ENCODE assay signal across 8 cellular contexts in genomic region chr1:113677250-113678158, GRCh38.
A peak's percentile ranks its signal among the peaks of the same experiment; 100 is the strongest.
DNase-seq lines count a peak whose midpoint lies in the region; ATAC-seq and TF ChIP-seq lines count a peak whose summit lies in the region.

No MANE protein-coding gene starts in this region.

- in situ Hi-C loops in Caki2 (cut with HindIII; ENCODE audit: low pct_unique_long_range_greater_than_20kb, low sequenced_read_pairs): no loop called here

- no peaks in the 10 kb centered on the region for H3K9me3 ChIP-seq in HCT116 (ENCODE audit: control insufficient read depth in 1 of 2, insufficient read depth in 1 of 2, low read depth in 1 of 2, low read length in 2 of 2)
- H3K9me3 ChIP-seq in effector memory CD4-positive, alpha-beta T cell (ENCODE audit: control insufficient read depth, low read length): no peaks in the 10 kb centered on the region

- intact Hi-C loops in HCT116 (cut with micrococcal nuclease): loop anchor here (1.0 to 10.0 kb wide), 3 partner anchors 223 to 605 kb away; partner anchors contain the start of gene LRIG2

- CTCF ChIA-PET in HCT116 (lab: Charles Lee): interaction anchor here (0.9 to 2.8 kb wide), 5 partner anchors 262 to 605 kb away, joined by 3 to 13 read pairs (median 5); partner anchors contain the start of gene LRIG2

- peak; percentile 89 for TF ChIP-seq RAD21 in HCT116 (IDR thresholded peaks at IDR 0.05; ENCODE audit: low read depth)

- TF ChIP-seq CTCF in HCT116 (IDR thresholded peaks at IDR 0.05 in 2 of 3, conservative IDR thresholded peaks at IDR 0.05 in 1 of 3; ENCODE audit: borderline replicate concordance in 1 of 3, insufficient read depth in 1 of 3, low read depth in 2 of 3, low read length in 2 of 3) (peak; percentile 42 to 92 (median 66)), cardiac fibroblast (IDR thresholded peaks at IDR 0.05; ENCODE audit: low read depth, low read length) (peak; percentile 39)

- no peak overlapping the region for H3K4me3 ChIP-seq in HCT116 (replicated peaks in 1 of 2; ENCODE audit: low read depth in 1 of 2, low read length in 2 of 2)
- no peak overlapping the region for H3K4me3 ChIP-seq in cardiac fibroblast (replicated peaks in 1 of 2; ENCODE audit: low read depth in 2 of 2, low read length in 2 of 2)
- H3K4me3 ChIP-seq in effector memory CD4-positive, alpha-beta T cell (ENCODE audit: insufficient read depth, low read depth, low read length, poor library complexity, severe bottlenecking): no peak overlapping the region

- no peak overlapping the region for H3K9ac ChIP-seq in HCT116 (ENCODE audit: low read length)

- H3K27ac ChIP-seq in HCT116 (ENCODE audit: low read depth, low read length): no peak overlapping the region
- H3K27ac ChIP-seq in effector memory CD4-positive, alpha-beta T cell (ENCODE audit: insufficient read depth, low read length, poor library complexity, severe bottlenecking): no peak overlapping the region

- no peaks in the 10 kb centered on the region for H3K9me2 ChIP-seq in HCT116 (ENCODE audit: insufficient read depth)

- DNase-seq in Caki2 (ENCODE audit: low read depth) (peak; percentile 52), HCT116 (ENCODE audit: low read depth, low spot score) (peak; percentile 44), NCI-H82 (lab: John Stamatoyannopoulos, UW) (peak; percentile 79), cardiac fibroblast (ENCODE audit: low read depth in 2 of 2) (peak; percentile 72 to 78), left lobe of liver (ENCODE audit: low spot score) (peak; percentile 79)
- no peak for DNase-seq in NK-92 treated with Interleukin-12 subunit alpha and Interleukin-12 subunit beta, amount 100 ng/mL, for 24 hours (lab: John Stamatoyannopoulos, UW)
- no peak for DNase-seq in effector memory CD4-positive, alpha-beta T cell

- H3K36me3 ChIP-seq in HCT116 (ENCODE audit: control insufficient read depth in 1 of 2, insufficient read depth in 2 of 2, low read length in 2 of 2): no peaks in the 10 kb centered on the region
- no peaks in the 10 kb centered on the region for H3K36me3 ChIP-seq in effector memory CD4-positive, alpha-beta T cell (ENCODE audit: control insufficient read depth, insufficient read depth, low read length)

- no peaks in the 10 kb centered on the region for H3K27me3 ChIP-seq in HCT116 (ENCODE audit: insufficient read depth, low read length)
- H3K27me3 ChIP-seq in effector memory CD4-positive, alpha-beta T cell (replicated peaks; ENCODE audit: control insufficient read depth, insufficient read depth, low read length, poor library complexity, severe bottlenecking): no peaks in the 10 kb centered on the region

- no peaks in the 10 kb centered on the region for H3K79me2 ChIP-seq in HCT116 (ENCODE audit: insufficient read depth, low read length)

- RAD21 ChIA-PET in HCT116 (lab: Charles Lee; ENCODE audit: low non-redundant PET in 1 of 2, low total read pairs in 2 of 2, uncharacterized antibody in 2 of 2, unreplicated experiment in 2 of 2): no interaction called here

- H3K4me1 ChIP-seq in HCT116 (ENCODE audit: control insufficient read depth in 1 of 2, insufficient read depth in 2 of 2, low read length in 2 of 2): peaks cover 5 to 10% of the 10 kb centered on the region in 2 experiments; a peak in 3 of 4 replicates
- no peaks in the 10 kb centered on the region for H3K4me1 ChIP-seq in effector memory CD4-positive, alpha-beta T cell (ENCODE audit: control insufficient read depth, insufficient read depth, low read length, poor library complexity, severe bottlenecking)

- H3K4me2 ChIP-seq in HCT116 (ENCODE audit: low read length): peak overlapping the region; percentile 11; the same call in 1 of the 2 replicates

- POLR2A ChIA-PET in HCT116 (lab: Charles Lee): no interaction called here

- H2AFZ ChIP-seq in HCT116 (ENCODE audit: low read depth, low read length, poor library complexity, severe bottlenecking): no peak overlapping the region

- no TSS peak for BruUV-seq in HCT116 (replicated peaks; lab: Mats Ljungman, UMichigan)

- peak; percentile 67 for ATAC-seq in HCT116
- ATAC-seq in left lobe of liver: peak; percentile 95
- ATAC-seq in HG03469 (IDR thresholded peaks at IDR 0.05; ENCODE audit: unreplicated experiment): no peak

- TF ChIP-seq POLR2A in HCT116 (IDR thresholded peaks at IDR 0.05; ENCODE audit: borderline replicate concordance, extremely low read depth, insufficient read depth, insufficient read length): no peak

- H4K20me1 ChIP-seq in HCT116 (ENCODE audit: insufficient read depth): no peaks in the 10 kb centered on the region

TF ChIP-seq in HCT116, 20 proteins besides CTCF, POLR2A, EP300 and RAD21:
- TF ChIP-seq, protein P1, sequence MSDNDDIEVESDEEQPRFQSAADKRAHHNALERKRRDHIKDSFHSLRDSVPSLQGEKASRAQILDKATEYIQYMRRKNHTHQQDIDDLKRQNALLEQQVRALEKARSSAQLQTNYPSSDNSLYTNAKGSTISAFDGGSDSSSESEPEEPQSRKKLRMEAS (IDR thresholded peaks at IDR 0.05): 0 out of 2 replicates have a peak, but pooled peaks have one; percentile 15
- TF ChIP-seq REST (IDR thresholded peaks at IDR 0.05; ENCODE audit: low read depth) (no peak), EZH2 (IDR thresholded peaks at IDR 0.05) (no peak), SP1 (IDR thresholded peaks at IDR 0.05; ENCODE audit: low read depth) (0 out of 2 replicates have a peak, but pooled peaks have one; percentile 12)

Comparison
In these comparisons a context has a peak if more than half of its experiments do, and no peak if none do; other contexts are left out.
1. DNase-seq: peak in Caki2 (single experiment), HCT116 (single experiment), NCI-H82 (single experiment), cardiac fibroblast (2 of 2) and left lobe of liver (single experiment); none in NK-92 treated with Interleukin-12 subunit alpha and Interleukin-12 subunit beta, amount 100 ng/mL, for 24 hours (single experiment) and effector memory CD4-positive, alpha-beta T cell (0 of 3).